1 cellular context compared by ENCODE assay signal in genomic region chr4:83605744-83606172, GRCh38.
TF ChIP-seq lines count a peak whose summit lies in the region.

No MANE protein-coding gene starts in this region.

TF ChIP-seq in WTC11, 78 proteins besides CTCF, POLR2A, EP300 and RAD21 (continued from another document):
- TF ChIP-seq GTF2I (CRISPR knock-in tag; conservative IDR thresholded peaks at IDR 0.05) (no peak), ZNF138 (CRISPR knock-in tag; conservative IDR thresholded peaks at IDR 0.05) (no peak), ZNF121 (CRISPR knock-in tag; IDR thresholded peaks at IDR 0.05) (no peak)
